ENCODE assay signal across 8 cellular contexts in the genomic region with DNA sequence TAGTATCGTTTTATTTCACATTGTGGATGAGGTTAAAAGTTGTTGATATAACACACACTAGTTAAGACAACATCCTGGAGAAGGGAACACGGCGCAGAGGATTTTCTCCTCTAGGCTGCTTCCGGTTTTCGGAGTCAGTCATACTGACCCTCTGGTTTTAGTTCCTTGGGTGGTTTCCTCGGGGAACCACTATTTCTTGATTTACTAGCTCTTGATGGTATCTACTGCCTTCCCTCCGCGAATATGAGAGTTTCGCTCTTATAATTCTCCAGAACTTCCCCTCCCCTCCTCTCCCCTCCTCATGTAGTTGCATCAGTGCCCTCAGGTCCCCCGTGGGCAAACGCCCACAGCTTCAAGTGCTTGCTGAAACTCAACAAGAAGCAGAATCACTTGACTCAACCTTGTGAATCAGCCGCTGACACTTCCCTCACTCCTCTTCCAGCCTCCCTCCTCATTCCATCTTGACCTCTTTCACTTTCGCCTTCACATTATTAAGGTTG.
DNase-seq lines count a peak whose midpoint lies in the region; ATAC-seq lines count a peak whose summit lies in the region.

No MANE protein-coding gene starts in this region.

- ATAC-seq in HG03457 (IDR thresholded peaks at IDR 0.05; ENCODE audit: unreplicated experiment), result peak; percentile 50

- peak; percentile 81 for DNase-seq in activated naive CD4-positive, alpha-beta T cell treated with Interleukin-2 at 50 U/mL for 16 hours
- DNase-seq in activated naive CD4-positive, alpha-beta T cell (lab: John Stamatoyannopoulos, UW), result no peak
- DNase-seq in activated T-cell treated with anti-CD3 and anti-CD28 coated beads, Interleukin-2, amount 50 U/mL, for 48 hours, result peak; percentile 77 to 82
- DNase-seq in stimulated activated CD4-positive, alpha-beta T cell treated with anti-CD3 and anti-CD28 coated beads, Interleukin-2, amount 100 ng/mL, for 48 hours, result peak; percentile 58 to 61
- DNase-seq in HCEC 1CT (no peak), NCI-H1417 (lab: John Stamatoyannopoulos, UW) (no peak), SW480 (ENCODE audit: low spot score) (no peak)

Comparison
In these comparisons a context has a peak if more than half of its experiments do, and no peak if none do; other contexts are left out.
1. DNase-seq: peak in activated naive CD4-positive, alpha-beta T cell treated with Interleukin-2 at 50 U/mL for 16 hours (single experiment), activated T-cell treated with anti-CD3 and anti-CD28 coated beads, Interleukin-2, amount 50 U/mL, for 48 hours (2 of 2) and stimulated activated CD4-positive, alpha-beta T cell treated with anti-CD3 and anti-CD28 coated beads, Interleukin-2, amount 100 ng/mL, for 48 hours (2 of 2); none in activated naive CD4-positive, alpha-beta T cell (0 of 4), HCEC 1CT (single experiment), NCI-H1417 (0 of 3) and SW480 (single experiment).